1 cellular context compared by ENCODE assay signal in genomic region chr10:68271104-68271882, GRCh38.
TF ChIP-seq lines count a peak whose summit lies in the region.

No MANE protein-coding gene starts in this region.

TF ChIP-seq in HepG2, 621 proteins besides CTCF, POLR2A, EP300 and RAD21:
- TF ChIP-seq ZBTB25 (CRISPR knock-in tag; IDR thresholded peaks at IDR 0.05) (no peak), CEBPG (CRISPR knock-in tag; IDR thresholded peaks at IDR 0.05) (no peak), KLF12 (CRISPR knock-in tag; IDR thresholded peaks at IDR 0.05; ENCODE audit: borderline replicate concordance) (no peak), MYNN (CRISPR knock-in tag; IDR thresholded peaks at IDR 0.05; ENCODE audit: low read depth) (no peak), SOX13 (IDR thresholded peaks at IDR 0.05) (no peak), SOX13 (CRISPR knock-in tag; conservative IDR thresholded peaks at IDR 0.05 in 1 of 2, IDR thresholded peaks at IDR 0.05 in 1 of 2) (peak in 1 of 2 experiments; percentile 21; a peak in 1 of 4 replicates), FOSL1 (CRISPR knock-in tag; IDR thresholded peaks at IDR 0.05; ENCODE audit: borderline replicate concordance) (no peak), SATB2 (CRISPR knock-in tag; IDR thresholded peaks at IDR 0.05) (no peak), CEBPB (IDR thresholded peaks at IDR 0.05; ENCODE audit: borderline replicate concordance, low read depth, low read length) (0 out of 2 replicates have a peak, but pooled peaks have one; percentile 8), ZKSCAN8 (CRISPR knock-in tag; IDR thresholded peaks at IDR 0.05; ENCODE audit: borderline replicate concordance) (no peak), CBX5 (CRISPR knock-in tag; IDR thresholded peaks at IDR 0.05; ENCODE audit: borderline replicate concordance) (no peak), TSC22D2 (CRISPR knock-in tag; IDR thresholded peaks at IDR 0.05; ENCODE audit: borderline replicate concordance) (no peak), AFF4 (CRISPR knock-in tag; IDR thresholded peaks at IDR 0.05) (no peak), MAX (IDR thresholded peaks at IDR 0.05) (no peak), THAP11 (CRISPR knock-in tag; IDR thresholded peaks at IDR 0.05) (no peak), ZNF550 (CRISPR knock-in tag; IDR thresholded peaks at IDR 0.05; ENCODE audit: borderline replicate concordance) (no peak)
TF ChIP-seq in HepG2: peak in this region for 2.
